In the genomic region with DNA sequence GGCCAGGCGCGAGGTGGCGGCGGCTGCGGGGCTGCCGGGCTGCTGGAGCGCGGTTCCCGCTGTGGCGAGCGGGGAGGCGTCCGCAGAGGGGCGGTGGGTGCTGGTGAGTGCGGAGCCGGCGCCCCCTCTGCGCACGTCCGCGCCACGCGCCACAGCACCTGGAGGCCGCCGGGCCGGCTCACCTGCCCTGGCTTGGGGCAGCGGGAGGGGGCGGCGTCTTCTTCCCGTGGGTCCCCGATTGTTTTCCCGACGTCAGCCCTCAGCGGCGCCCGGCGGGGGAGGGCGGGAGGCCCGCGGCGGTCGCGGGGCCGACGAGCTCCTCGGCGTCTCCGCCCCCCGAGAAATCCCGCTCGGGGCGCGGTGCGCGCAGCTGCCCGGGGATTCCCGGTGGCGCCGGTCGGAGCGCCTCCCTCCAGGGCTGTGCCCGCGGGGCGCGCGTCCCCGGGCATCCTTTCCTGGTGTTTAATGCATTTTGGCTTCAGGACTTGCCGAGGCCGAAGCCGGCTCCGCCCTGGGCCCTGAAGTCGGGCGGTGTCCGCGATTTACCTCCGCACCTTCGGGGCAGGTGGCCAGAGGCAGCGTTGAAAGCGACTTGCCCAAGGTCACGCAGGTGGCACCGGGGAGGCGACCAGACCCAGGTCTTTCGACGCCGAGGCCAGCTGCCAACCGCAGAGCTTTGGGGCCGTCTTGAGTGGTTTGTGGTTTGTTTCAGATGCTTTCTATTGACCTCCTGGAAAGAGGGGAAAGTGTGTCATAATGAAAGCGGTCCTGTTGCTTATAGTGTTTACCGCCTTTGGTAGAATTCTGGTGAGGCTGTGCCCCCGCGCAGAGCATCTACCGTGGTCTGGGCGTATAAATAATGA, we compare ENCODE assay signal across 1 cellular context.
TF ChIP-seq lines count a peak whose summit lies in the region.

No MANE protein-coding gene starts in this region.

TF ChIP-seq in HepG2, 621 proteins besides CTCF, POLR2A, EP300 and RAD21 (continued from another document and continues in another):
- TF ChIP-seq, protein P1, sequence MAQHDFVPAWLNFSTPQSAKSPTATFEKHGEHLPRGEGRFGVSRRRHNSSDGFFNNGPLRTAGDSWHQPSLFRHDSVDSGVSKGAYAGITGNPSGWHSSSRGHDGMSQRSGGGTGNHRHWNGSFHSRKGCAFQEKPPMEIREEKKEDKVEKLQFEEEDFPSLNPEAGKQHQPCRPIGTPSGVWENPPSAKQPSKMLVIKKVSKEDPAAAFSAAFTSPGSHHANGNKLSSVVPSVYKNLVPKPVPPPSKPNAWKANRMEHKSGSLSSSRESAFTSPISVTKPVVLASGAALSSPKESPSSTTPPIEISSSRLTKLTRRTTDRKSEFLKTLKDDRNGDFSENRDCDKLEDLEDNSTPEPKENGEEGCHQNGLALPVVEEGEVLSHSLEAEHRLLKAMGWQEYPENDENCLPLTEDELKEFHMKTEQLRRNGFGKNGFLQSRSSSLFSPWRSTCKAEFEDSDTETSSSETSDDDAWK (CRISPR knock-in tag; IDR thresholded peaks at IDR 0.05), result no peak
- TF ChIP-seq JARID2 (CRISPR knock-in tag; IDR thresholded peaks at IDR 0.05; ENCODE audit: insufficient replicate concordance) (no peak), XRCC5 (optimal IDR thresholded peaks at IDR 0.05; ENCODE audit: low read length) (no peak), ZNF460 (CRISPR knock-in tag; IDR thresholded peaks at IDR 0.05; ENCODE audit: borderline replicate concordance) (no peak), FOXC1 (CRISPR knock-in tag; IDR thresholded peaks at IDR 0.05; ENCODE audit: borderline replicate concordance) (no peak), ZMAT3 (CRISPR knock-in tag; conservative IDR thresholded peaks at IDR 0.05) (no peak), SIN3A (IDR thresholded peaks at IDR 0.05; ENCODE audit: borderline replicate concordance, low read depth, low read length) (no peak), ZNF543 (CRISPR knock-in tag; IDR thresholded peaks at IDR 0.05) (0 out of 2 replicates have a peak, but pooled peaks have one; percentile 33), KLF9 (CRISPR knock-in tag; IDR thresholded peaks at IDR 0.05; ENCODE audit: low read depth) (no peak), ZBTB7A (CRISPR knock-in tag; IDR thresholded peaks at IDR 0.05) (no peak), ZNF350 (CRISPR knock-in tag; IDR thresholded peaks at IDR 0.05; ENCODE audit: borderline replicate concordance, low read depth) (peak; percentile 49; the same call in 1 of the 2 replicates), ZNF230 (CRISPR knock-in tag; IDR thresholded peaks at IDR 0.05) (no peak), ZFP62 (CRISPR knock-in tag; IDR thresholded peaks at IDR 0.05) (no peak), ETV6 (CRISPR knock-in tag; conservative IDR thresholded peaks at IDR 0.05) (no peak), ZNF451 (CRISPR knock-in tag; IDR thresholded peaks at IDR 0.05) (no peak), SRF (IDR thresholded peaks at IDR 0.05; ENCODE audit: low read depth, low read length) (no peak), ZNF160 (CRISPR knock-in tag; IDR thresholded peaks at IDR 0.05) (0 out of 2 replicates have a peak, but pooled peaks have one; percentile 16), SIN3B (IDR thresholded peaks at IDR 0.05; ENCODE audit: low read length) (no peak), CHD4 (IDR thresholded peaks at IDR 0.05; ENCODE audit: borderline replicate concordance, low read length) (no peak), MED8 (CRISPR knock-in tag; IDR thresholded peaks at IDR 0.05; ENCODE audit: insufficient replicate concordance) (no peak), HNF4G (IDR thresholded peaks at IDR 0.05; ENCODE audit: borderline replicate concordance, low read depth, low read length) (no peak), HNF4G (CRISPR knock-in tag; IDR thresholded peaks at IDR 0.05; ENCODE audit: borderline replicate concordance, low read depth) (0 out of 2 replicates have a peak, but pooled peaks have one; percentile 25), SAFB2 (CRISPR knock-in tag; IDR thresholded peaks at IDR 0.05; ENCODE audit: borderline replicate concordance, low read depth) (no peak)
- TF ChIP-seq, protein P2, sequence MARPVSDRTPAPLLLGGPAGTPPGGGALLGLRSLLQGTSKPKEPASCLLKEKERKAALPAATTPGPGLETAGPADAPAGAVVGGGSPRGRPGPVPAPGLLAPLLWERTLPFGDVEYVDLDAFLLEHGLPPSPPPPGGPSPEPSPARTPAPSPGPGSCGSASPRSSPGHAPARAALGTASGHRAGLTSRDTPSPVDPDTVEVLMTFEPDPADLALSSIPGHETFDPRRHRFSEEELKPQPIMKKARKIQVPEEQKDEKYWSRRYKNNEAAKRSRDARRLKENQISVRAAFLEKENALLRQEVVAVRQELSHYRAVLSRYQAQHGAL (CRISPR knock-in tag; IDR thresholded peaks at IDR 0.05; ENCODE audit: not compliant biosample characterization), result no peak
- TF ChIP-seq, protein P3, sequence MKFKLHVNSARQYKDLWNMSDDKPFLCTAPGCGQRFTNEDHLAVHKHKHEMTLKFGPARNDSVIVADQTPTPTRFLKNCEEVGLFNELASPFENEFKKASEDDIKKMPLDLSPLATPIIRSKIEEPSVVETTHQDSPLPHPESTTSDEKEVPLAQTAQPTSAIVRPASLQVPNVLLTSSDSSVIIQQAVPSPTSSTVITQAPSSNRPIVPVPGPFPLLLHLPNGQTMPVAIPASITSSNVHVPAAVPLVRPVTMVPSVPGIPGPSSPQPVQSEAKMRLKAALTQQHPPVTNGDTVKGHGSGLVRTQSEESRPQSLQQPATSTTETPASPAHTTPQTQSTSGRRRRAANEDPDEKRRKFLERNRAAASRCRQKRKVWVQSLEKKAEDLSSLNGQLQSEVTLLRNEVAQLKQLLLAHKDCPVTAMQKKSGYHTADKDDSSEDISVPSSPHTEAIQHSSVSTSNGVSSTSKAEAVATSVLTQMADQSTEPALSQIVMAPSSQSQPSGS (CRISPR knock-in tag; IDR thresholded peaks at IDR 0.05), result no peak
- TF ChIP-seq, protein P4, sequence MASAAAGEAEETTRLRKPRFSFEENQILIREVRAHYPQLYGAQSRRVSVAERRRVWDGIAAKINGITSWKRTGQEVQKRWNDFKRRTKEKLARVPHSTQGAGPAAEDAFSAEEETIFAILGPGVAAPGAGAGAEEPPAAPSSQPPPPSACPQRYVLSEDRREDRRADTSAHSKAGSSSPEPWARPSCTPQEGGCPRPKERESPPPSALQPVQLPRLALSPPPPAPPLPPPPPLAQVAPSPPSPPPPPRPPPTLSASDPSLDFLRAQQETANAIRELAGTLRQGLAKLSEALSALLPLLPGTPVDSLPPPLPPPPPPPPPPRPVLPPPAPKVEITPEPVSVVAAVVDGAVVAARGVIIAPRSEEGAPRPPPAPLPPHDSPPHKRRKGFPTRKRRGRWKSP (CRISPR knock-in tag; IDR thresholded peaks at IDR 0.05), result no peak
- TF ChIP-seq, protein P5, sequence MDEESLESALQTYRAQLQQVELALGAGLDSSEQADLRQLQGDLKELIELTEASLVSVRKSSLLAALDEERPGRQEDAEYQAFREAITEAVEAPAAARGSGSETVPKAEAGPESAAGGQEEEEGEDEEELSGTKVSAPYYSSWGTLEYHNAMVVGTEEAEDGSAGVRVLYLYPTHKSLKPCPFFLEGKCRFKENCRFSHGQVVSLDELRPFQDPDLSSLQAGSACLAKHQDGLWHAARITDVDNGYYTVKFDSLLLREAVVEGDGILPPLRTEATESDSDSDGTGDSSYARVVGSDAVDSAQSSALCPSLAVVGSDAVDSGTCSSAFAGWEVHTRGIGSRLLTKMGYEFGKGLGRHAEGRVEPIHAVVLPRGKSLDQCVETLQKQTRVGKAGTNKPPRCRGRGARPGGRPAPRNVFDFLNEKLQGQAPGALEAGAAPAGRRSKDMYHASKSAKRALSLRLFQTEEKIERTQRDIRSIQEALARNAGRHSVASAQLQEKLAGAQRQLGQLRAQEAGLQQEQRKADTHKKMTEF (CRISPR knock-in tag; IDR thresholded peaks at IDR 0.05), result no peak
- TF ChIP-seq, protein P6, sequence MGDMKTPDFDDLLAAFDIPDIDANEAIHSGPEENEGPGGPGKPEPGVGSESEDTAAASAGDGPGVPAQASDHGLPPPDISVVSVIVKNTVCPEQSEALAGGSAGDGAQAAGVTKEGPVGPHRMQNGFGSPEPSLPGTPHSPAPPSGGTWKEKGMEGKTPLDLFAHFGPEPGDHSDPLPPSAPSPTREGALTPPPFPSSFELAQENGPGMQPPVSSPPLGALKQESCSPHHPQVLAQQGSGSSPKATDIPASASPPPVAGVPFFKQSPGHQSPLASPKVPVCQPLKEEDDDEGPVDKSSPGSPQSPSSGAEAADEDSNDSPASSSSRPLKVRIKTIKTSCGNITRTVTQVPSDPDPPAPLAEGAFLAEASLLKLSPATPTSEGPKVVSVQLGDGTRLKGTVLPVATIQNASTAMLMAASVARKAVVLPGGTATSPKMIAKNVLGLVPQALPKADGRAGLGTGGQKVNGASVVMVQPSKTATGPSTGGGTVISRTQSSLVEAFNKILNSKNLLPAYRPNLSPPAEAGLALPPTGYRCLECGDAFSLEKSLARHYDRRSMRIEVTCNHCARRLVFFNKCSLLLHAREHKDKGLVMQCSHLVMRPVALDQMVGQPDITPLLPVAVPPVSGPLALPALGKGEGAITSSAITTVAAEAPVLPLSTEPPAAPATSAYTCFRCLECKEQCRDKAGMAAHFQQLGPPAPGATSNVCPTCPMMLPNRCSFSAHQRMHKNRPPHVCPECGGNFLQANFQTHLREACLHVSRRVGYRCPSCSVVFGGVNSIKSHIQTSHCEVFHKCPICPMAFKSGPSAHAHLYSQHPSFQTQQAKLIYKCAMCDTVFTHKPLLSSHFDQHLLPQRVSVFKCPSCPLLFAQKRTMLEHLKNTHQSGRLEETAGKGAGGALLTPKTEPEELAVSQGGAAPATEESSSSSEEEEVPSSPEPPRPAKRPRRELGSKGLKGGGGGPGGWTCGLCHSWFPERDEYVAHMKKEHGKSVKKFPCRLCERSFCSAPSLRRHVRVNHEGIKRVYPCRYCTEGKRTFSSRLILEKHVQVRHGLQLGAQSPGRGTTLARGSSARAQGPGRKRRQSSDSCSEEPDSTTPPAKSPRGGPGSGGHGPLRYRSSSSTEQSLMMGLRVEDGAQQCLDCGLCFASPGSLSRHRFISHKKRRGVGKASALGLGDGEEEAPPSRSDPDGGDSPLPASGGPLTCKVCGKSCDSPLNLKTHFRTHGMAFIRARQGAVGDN (CRISPR knock-in tag; IDR thresholded peaks at IDR 0.05), result peak; percentile 80
- TF ChIP-seq, protein P7, sequence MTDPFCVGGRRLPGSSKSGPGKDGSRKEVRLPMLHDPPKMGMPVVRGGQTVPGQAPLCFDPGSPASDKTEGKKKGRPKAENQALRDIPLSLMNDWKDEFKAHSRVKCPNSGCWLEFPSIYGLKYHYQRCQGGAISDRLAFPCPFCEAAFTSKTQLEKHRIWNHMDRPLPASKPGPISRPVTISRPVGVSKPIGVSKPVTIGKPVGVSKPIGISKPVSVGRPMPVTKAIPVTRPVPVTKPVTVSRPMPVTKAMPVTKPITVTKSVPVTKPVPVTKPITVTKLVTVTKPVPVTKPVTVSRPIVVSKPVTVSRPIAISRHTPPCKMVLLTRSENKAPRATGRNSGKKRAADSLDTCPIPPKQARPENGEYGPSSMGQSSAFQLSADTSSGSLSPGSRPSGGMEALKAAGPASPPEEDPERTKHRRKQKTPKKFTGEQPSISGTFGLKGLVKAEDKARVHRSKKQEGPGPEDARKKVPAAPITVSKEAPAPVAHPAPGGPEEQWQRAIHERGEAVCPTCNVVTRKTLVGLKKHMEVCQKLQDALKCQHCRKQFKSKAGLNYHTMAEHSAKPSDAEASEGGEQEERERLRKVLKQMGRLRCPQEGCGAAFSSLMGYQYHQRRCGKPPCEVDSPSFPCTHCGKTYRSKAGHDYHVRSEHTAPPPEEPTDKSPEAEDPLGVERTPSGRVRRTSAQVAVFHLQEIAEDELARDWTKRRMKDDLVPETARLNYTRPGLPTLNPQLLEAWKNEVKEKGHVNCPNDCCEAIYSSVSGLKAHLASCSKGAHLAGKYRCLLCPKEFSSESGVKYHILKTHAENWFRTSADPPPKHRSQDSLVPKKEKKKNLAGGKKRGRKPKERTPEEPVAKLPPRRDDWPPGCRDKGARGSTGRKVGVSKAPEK (CRISPR knock-in tag; IDR thresholded peaks at IDR 0.05; ENCODE audit: borderline replicate concordance), result no peak
- TF ChIP-seq, protein P8, sequence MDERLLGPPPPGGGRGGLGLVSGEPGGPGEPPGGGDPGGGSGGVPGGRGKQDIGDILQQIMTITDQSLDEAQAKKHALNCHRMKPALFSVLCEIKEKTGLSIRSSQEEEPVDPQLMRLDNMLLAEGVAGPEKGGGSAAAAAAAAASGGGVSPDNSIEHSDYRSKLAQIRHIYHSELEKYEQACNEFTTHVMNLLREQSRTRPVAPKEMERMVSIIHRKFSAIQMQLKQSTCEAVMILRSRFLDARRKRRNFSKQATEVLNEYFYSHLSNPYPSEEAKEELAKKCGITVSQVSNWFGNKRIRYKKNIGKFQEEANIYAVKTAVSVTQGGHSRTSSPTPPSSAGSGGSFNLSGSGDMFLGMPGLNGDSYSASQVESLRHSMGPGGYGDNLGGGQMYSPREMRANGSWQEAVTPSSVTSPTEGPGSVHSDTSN (CRISPR knock-in tag; IDR thresholded peaks at IDR 0.05), result no peak
- TF ChIP-seq, protein P9, sequence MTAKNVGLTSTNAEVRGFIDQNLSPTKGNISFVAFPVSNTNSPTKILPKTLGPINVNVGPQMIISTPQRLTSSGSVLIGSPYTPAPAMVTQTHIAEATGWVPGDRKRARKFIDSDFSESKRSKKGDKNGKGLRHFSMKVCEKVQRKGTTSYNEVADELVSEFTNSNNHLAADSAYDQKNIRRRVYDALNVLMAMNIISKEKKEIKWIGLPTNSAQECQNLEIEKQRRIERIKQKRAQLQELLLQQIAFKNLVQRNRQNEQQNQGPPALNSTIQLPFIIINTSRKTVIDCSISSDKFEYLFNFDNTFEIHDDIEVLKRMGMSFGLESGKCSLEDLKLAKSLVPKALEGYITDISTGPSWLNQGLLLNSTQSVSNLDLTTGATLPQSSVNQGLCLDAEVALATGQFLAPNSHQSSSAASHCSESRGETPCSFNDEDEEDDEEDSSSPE (CRISPR knock-in tag; IDR thresholded peaks at IDR 0.05), result no peak
- TF ChIP-seq, protein P10, sequence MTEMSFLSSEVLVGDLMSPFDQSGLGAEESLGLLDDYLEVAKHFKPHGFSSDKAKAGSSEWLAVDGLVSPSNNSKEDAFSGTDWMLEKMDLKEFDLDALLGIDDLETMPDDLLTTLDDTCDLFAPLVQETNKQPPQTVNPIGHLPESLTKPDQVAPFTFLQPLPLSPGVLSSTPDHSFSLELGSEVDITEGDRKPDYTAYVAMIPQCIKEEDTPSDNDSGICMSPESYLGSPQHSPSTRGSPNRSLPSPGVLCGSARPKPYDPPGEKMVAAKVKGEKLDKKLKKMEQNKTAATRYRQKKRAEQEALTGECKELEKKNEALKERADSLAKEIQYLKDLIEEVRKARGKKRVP (CRISPR knock-in tag; IDR thresholded peaks at IDR 0.05), result no peak
- TF ChIP-seq, protein P11, sequence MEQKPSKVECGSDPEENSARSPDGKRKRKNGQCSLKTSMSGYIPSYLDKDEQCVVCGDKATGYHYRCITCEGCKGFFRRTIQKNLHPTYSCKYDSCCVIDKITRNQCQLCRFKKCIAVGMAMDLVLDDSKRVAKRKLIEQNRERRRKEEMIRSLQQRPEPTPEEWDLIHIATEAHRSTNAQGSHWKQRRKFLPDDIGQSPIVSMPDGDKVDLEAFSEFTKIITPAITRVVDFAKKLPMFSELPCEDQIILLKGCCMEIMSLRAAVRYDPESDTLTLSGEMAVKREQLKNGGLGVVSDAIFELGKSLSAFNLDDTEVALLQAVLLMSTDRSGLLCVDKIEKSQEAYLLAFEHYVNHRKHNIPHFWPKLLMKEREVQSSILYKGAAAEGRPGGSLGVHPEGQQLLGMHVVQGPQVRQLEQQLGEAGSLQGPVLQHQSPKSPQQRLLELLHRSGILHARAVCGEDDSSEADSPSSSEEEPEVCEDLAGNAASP (CRISPR knock-in tag; IDR thresholded peaks at IDR 0.05; ENCODE audit: borderline replicate concordance), result no peak; the same call in 1 of the 2 replicates
